36 cellular contexts compared by ENCODE assay signal in the genomic region with DNA sequence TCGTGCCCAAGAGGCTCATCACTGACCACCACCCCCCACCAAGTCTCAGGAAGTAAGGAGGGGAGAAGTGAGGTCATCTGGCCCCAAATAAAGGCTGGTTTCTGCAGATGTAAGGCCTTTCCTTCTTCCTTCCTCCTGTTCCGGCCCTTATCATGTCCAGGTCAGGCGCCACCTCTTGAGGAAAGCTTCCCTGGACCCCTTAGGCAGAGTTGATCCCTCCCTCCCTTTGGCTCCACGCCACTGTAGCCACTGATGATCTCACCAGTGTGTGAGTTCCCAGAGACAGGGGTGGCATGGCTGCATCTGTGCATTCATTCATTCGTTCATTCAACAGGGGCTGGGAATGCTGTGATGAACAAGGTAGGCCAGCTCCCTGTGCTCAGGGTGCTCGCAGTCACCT. TPM values are rescaled to one million over a fixed set of nuclear protein-coding genes. Genes with fewer than 3 reads are reported as not detected.
"Had no signal": no experiment of that assay in that cellular context is flagged by ENCODE, and none has a peak within 500 bp of the region (broad histone marks: within the 10 kb centered on the region; RNA-seq: fewer than 3 reads in every experiment).

No MANE protein-coding gene starts in this region.

- H3K27me3 Mint-ChIP-seq: activated CD4-positive, alpha-beta memory T cell treated with anti-CD3 and anti-CD28 coated beads, Interleukin-2, amount 10 ng/mL, durations not matched to agents 7 days and 5 days had no signal

- ATAC-seq: activated CD4-positive, alpha-beta T cell treated with anti-CD3 and anti-CD28 coated beads for 36 hours; activated naive CD4-positive, alpha-beta T cell treated with anti-CD3 and anti-CD28 coated beads, Interleukin-2, amount 50 U/mL, for 72 hours; activated T-cell treated with anti-CD3 and anti-CD28 coated beads, Interleukin-2, amount 50 U/mL, for 72 hours; heart left ventricle; T-helper 17 cell had no signal

- H3K36me3 ChIP-seq: ascending aorta, breast epithelium, cardiac muscle cell, colonic mucosa, esophagus squamous epithelium, heart left ventricle had no signal

- H3K4me3 ChIP-seq: ascending aorta, breast epithelium, cardiac muscle cell, colonic mucosa, esophagus squamous epithelium, heart left ventricle had no signal

- H3K4me3 Mint-ChIP-seq: activated CD4-positive, alpha-beta memory T cell treated with anti-CD3 and anti-CD28 coated beads, Interleukin-2, amount 10 ng/mL, durations not matched to agents 7 days and 5 days; activated CD4-positive, alpha-beta T cell treated with anti-CD3 and anti-CD28 coated beads for 36 hours; activated CD4-positive, alpha-beta T cell treated with anti-CD3 and anti-CD28 coated beads, Interleukin-2, amount 10 ng/mL, durations not matched to agents 24 days and 14 days; activated naive CD4-positive, alpha-beta T cell treated with anti-CD3 and anti-CD28 coated beads, Interleukin-2, amount 10 ng/mL, durations not matched to agents 7 days and 5 days; activated naive CD8-positive, alpha-beta T cell treated with anti-CD3 and anti-CD28 coated beads, Interleukin-2, amount 10 ng/mL, durations not matched to agents 7 days and 5 days; activated T-cell treated with anti-CD3 and anti-CD28 coated beads, Interleukin-2, amount 50 U/mL, for 24 hours; activated T-cell treated with anti-CD3 and anti-CD28 coated beads, Interleukin-2, amount 50 U/mL, for 72 hours; brain; T-helper 17 cell; T-helper 2 cell treated with Interferon-gamma antibody and Interleukin-4, amounts not matched to agents 5 μg/mL and 100 μg/mL, for 36 hours had no signal

- H3K4me1 ChIP-seq: ascending aorta, breast epithelium, colonic mucosa, heart left ventricle had no signal

- H3K27ac Mint-ChIP-seq: activated CD4-positive, alpha-beta memory T cell treated with anti-CD3 and anti-CD28 coated beads, Interleukin-2, amount 10 ng/mL, durations not matched to agents 7 days and 5 days; activated CD4-positive, alpha-beta T cell treated with anti-CD3 and anti-CD28 coated beads for 36 hours; activated CD4-positive, alpha-beta T cell treated with anti-CD3 and anti-CD28 coated beads, Interleukin-2, amount 10 ng/mL, durations not matched to agents 24 days and 14 days; activated naive CD4-positive, alpha-beta T cell treated with anti-CD3 and anti-CD28 coated beads, Interleukin-2, amount 10 ng/mL, durations not matched to agents 7 days and 5 days; activated naive CD4-positive, alpha-beta T cell treated with anti-CD3 and anti-CD28 coated beads, Interleukin-2, amount 50 U/mL, for 72 hours; activated naive CD8-positive, alpha-beta T cell treated with anti-CD3 and anti-CD28 coated beads, Interleukin-2, amount 10 ng/mL, durations not matched to agents 7 days and 5 days; activated T-cell treated with anti-CD3 and anti-CD28 coated beads, Interleukin-2, amount 50 U/mL, for 24 hours; activated T-cell treated with anti-CD3 and anti-CD28 coated beads, Interleukin-2, amount 50 U/mL, for 72 hours; T-helper 17 cell; T-helper 2 cell treated with Interferon-gamma antibody and Interleukin-4, amounts not matched to agents 5 μg/mL and 100 μg/mL, for 36 hours had no signal

- H3K4me1 Mint-ChIP-seq: activated CD4-positive, alpha-beta memory T cell treated with anti-CD3 and anti-CD28 coated beads, Interleukin-2, amount 10 ng/mL, durations not matched to agents 7 days and 5 days; activated CD4-positive, alpha-beta T cell treated with anti-CD3 and anti-CD28 coated beads for 36 hours; activated CD4-positive, alpha-beta T cell treated with anti-CD3 and anti-CD28 coated beads, Interleukin-2, amount 10 ng/mL, durations not matched to agents 24 days and 14 days; activated naive CD4-positive, alpha-beta T cell treated with anti-CD3 and anti-CD28 coated beads, Interleukin-2, amount 10 ng/mL, durations not matched to agents 7 days and 5 days; activated naive CD8-positive, alpha-beta T cell treated with anti-CD3 and anti-CD28 coated beads, Interleukin-2, amount 10 ng/mL, durations not matched to agents 7 days and 5 days; T-helper 17 cell had no signal

- DNase-seq: activated CD4-positive, alpha-beta memory T cell treated with anti-CD3 and anti-CD28 coated beads, Interleukin-2, amount 10 ng/mL, durations not matched to agents 7 days and 5 days; activated CD4-positive, alpha-beta T cell treated with anti-CD3 and anti-CD28 coated beads for 36 hours; activated CD4-positive, alpha-beta T cell treated with anti-CD3 and anti-CD28 coated beads, Interleukin-2, amount 10 ng/mL, durations not matched to agents 24 days and 14 days; activated CD4-positive, alpha-beta T cell treated with anti-CD3 and anti-CD28 coated beads, Interleukin-2, amount 50 U/mL, for 4 hours; activated CD4-positive, CD25-positive, alpha-beta regulatory T cell; activated CD4-positive, CD25-positive, alpha-beta regulatory T cell treated with anti-CD3 and anti-CD28 coated beads, Interleukin-2, amount 50 U/mL, for 72 hours; activated CD8-positive, alpha-beta memory T cell treated with anti-CD3 and anti-CD28 coated beads, Interleukin-2, amount 50 U/mL, for 48 hours; activated gamma-delta T cell; activated naive CD4-positive, alpha-beta T cell; activated naive CD4-positive, alpha-beta T cell treated with anti-CD3 and anti-CD28 coated beads, Interleukin-2, amount 10 ng/mL, durations not matched to agents 7 days and 5 days; activated naive CD8-positive, alpha-beta T cell treated with anti-CD3 and anti-CD28 coated beads, Interleukin-2, amount 10 ng/mL, durations not matched to agents 7 days and 5 days; activated T-cell treated with anti-CD3 and anti-CD28 coated beads for 4 hours; activated T-cell treated with anti-CD3 and anti-CD28 coated beads, Interleukin-2, amount 50 U/mL, for 24 hours; activated T-cell treated with anti-CD3 and anti-CD28 coated beads, Interleukin-2, amount 50 U/mL, for 72 hours; central memory CD4-positive, alpha-beta T cell; cerebellar nuclear complex; colonic mucosa; effector CD8-positive, alpha-beta T cell; esophagus squamous epithelium; glutamatergic neuron; heart left ventricle; T-helper 1 cell; T-helper 17 cell; T1000 had no signal

- H3K36me3 Mint-ChIP-seq: activated naive CD4-positive, alpha-beta T cell treated with anti-CD3 and anti-CD28 coated beads, Interleukin-2, amount 10 ng/mL, durations not matched to agents 7 days and 5 days; activated naive CD4-positive, alpha-beta T cell treated with anti-CD3 and anti-CD28 coated beads, Interleukin-2, amount 50 U/mL, for 72 hours; activated naive CD8-positive, alpha-beta T cell treated with anti-CD3 and anti-CD28 coated beads, Interleukin-2, amount 10 ng/mL, durations not matched to agents 7 days and 5 days; brain had no signal

- H3K9me3 Mint-ChIP-seq: activated CD4-positive, alpha-beta memory T cell treated with anti-CD3 and anti-CD28 coated beads, Interleukin-2, amount 10 ng/mL, durations not matched to agents 7 days and 5 days; activated CD4-positive, alpha-beta T cell treated with anti-CD3 and anti-CD28 coated beads, Interleukin-2, amount 10 ng/mL, durations not matched to agents 24 days and 14 days; activated naive CD4-positive, alpha-beta T cell treated with anti-CD3 and anti-CD28 coated beads, Interleukin-2, amount 10 ng/mL, durations not matched to agents 7 days and 5 days; activated naive CD4-positive, alpha-beta T cell treated with anti-CD3 and anti-CD28 coated beads, Interleukin-2, amount 50 U/mL, for 72 hours; activated naive CD8-positive, alpha-beta T cell treated with anti-CD3 and anti-CD28 coated beads, Interleukin-2, amount 10 ng/mL, durations not matched to agents 7 days and 5 days; activated T-cell treated with anti-CD3 and anti-CD28 coated beads, Interleukin-2, amount 50 U/mL, for 24 hours; activated T-cell treated with anti-CD3 and anti-CD28 coated beads, Interleukin-2, amount 50 U/mL, for 72 hours; brain; T-helper 2 cell treated with Interferon-gamma antibody and Interleukin-4, amounts not matched to agents 5 μg/mL and 100 μg/mL, for 36 hours had no signal

- H3K27ac ChIP-seq: ascending aorta, breast epithelium, cardiac muscle cell, colonic mucosa, epithelial cell of prostate, esophagus squamous epithelium, heart left ventricle had no signal

- H3K27me3 ChIP-seq: ascending aorta, cardiac muscle cell, colonic mucosa had no signal

- H3K9me3 ChIP-seq: ascending aorta, breast epithelium, colonic mucosa, esophagus squamous epithelium, heart left ventricle had no signal

RNA-seq across cellular contexts. Expression of gene TAS1R2, which starts 59.2 kb away (rescaled TPM):
- total RNA-seq: activated CD4-positive, alpha-beta memory T cell treated with anti-CD3 and anti-CD28 coated beads, Interleukin-2, amount 10 ng/mL, durations not matched to agents 7 days and 5 days; activated CD4-positive, alpha-beta T cell treated with anti-CD3 and anti-CD28 coated beads for 36 hours; activated CD4-positive, alpha-beta T cell treated with anti-CD3 and anti-CD28 coated beads, Interleukin-2, amount 10 ng/mL, durations not matched to agents 24 days and 14 days; activated naive CD4-positive, alpha-beta T cell treated with anti-CD3 and anti-CD28 coated beads, Interleukin-2, amount 50 U/mL, for 72 hours; activated naive CD8-positive, alpha-beta T cell treated with anti-CD3 and anti-CD28 coated beads, Interleukin-2, amount 10 ng/mL, durations not matched to agents 7 days and 5 days; activated T-cell treated with anti-CD3 and anti-CD28 coated beads, Interleukin-2, amount 50 U/mL, for 72 hours; ascending aorta; breast epithelium; cardiac muscle cell; colonic mucosa; dermis microvascular lymphatic vessel endothelial cell; endothelial cell of umbilical vein; esophagus squamous epithelium; fibroblast of lung; fibroblast of villous mesenchyme; frontal cortex; heart left ventricle; T-helper 17 cell had no signal
- polyA plus RNA-seq: cardiac muscle cell, endothelial cell of umbilical vein, fibroblast of lung, heart left ventricle had no signal
